2 cellular contexts compared by ENCODE assay signal in genomic region chr3:137770821-137771399, GRCh38.
TF ChIP-seq lines count a peak whose summit lies in the region.

No MANE protein-coding gene starts in this region.

TF ChIP-seq in GM23338, 12 proteins besides CTCF, POLR2A, EP300 and RAD21 (continued from another document):
- TF ChIP-seq, protein P1, sequence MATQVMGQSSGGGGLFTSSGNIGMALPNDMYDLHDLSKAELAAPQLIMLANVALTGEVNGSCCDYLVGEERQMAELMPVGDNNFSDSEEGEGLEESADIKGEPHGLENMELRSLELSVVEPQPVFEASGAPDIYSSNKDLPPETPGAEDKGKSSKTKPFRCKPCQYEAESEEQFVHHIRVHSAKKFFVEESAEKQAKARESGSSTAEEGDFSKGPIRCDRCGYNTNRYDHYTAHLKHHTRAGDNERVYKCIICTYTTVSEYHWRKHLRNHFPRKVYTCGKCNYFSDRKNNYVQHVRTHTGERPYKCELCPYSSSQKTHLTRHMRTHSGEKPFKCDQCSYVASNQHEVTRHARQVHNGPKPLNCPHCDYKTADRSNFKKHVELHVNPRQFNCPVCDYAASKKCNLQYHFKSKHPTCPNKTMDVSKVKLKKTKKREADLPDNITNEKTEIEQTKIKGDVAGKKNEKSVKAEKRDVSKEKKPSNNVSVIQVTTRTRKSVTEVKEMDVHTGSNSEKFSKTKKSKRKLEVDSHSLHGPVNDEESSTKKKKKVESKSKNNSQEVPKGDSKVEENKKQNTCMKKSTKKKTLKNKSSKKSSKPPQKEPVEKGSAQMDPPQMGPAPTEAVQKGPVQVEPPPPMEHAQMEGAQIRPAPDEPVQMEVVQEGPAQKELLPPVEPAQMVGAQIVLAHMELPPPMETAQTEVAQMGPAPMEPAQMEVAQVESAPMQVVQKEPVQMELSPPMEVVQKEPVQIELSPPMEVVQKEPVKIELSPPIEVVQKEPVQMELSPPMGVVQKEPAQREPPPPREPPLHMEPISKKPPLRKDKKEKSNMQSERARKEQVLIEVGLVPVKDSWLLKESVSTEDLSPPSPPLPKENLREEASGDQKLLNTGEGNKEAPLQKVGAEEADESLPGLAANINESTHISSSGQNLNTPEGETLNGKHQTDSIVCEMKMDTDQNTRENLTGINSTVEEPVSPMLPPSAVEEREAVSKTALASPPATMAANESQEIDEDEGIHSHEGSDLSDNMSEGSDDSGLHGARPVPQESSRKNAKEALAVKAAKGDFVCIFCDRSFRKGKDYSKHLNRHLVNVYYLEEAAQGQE (IDR thresholded peaks at IDR 0.05; ENCODE audit: unreplicated experiment): no peak
- TF ChIP-seq EZH2phosphoT487 (IDR thresholded peaks at IDR 0.05; ENCODE audit: unreplicated experiment) (no peak), NANOG (IDR thresholded peaks at IDR 0.05; ENCODE audit: borderline replicate concordance) (no peak), POLR2AphosphoS5 (IDR thresholded peaks at IDR 0.05; ENCODE audit: low read depth) (no peak), CREB1 (CRISPR knock-in tag; IDR thresholded peaks at IDR 0.05; ENCODE audit: low read depth) (no peak), ZNF114 (CRISPR knock-in tag; IDR thresholded peaks at IDR 0.05) (no peak), ZNF331 (CRISPR knock-in tag; IDR thresholded peaks at IDR 0.05; ENCODE audit: low read depth) (no peak), JUNB (IDR thresholded peaks at IDR 0.05; ENCODE audit: unreplicated experiment) (no peak), STAT1 (IDR thresholded peaks at IDR 0.05; ENCODE audit: unreplicated experiment) (no peak)
- TF ChIP-seq, protein P2, sequence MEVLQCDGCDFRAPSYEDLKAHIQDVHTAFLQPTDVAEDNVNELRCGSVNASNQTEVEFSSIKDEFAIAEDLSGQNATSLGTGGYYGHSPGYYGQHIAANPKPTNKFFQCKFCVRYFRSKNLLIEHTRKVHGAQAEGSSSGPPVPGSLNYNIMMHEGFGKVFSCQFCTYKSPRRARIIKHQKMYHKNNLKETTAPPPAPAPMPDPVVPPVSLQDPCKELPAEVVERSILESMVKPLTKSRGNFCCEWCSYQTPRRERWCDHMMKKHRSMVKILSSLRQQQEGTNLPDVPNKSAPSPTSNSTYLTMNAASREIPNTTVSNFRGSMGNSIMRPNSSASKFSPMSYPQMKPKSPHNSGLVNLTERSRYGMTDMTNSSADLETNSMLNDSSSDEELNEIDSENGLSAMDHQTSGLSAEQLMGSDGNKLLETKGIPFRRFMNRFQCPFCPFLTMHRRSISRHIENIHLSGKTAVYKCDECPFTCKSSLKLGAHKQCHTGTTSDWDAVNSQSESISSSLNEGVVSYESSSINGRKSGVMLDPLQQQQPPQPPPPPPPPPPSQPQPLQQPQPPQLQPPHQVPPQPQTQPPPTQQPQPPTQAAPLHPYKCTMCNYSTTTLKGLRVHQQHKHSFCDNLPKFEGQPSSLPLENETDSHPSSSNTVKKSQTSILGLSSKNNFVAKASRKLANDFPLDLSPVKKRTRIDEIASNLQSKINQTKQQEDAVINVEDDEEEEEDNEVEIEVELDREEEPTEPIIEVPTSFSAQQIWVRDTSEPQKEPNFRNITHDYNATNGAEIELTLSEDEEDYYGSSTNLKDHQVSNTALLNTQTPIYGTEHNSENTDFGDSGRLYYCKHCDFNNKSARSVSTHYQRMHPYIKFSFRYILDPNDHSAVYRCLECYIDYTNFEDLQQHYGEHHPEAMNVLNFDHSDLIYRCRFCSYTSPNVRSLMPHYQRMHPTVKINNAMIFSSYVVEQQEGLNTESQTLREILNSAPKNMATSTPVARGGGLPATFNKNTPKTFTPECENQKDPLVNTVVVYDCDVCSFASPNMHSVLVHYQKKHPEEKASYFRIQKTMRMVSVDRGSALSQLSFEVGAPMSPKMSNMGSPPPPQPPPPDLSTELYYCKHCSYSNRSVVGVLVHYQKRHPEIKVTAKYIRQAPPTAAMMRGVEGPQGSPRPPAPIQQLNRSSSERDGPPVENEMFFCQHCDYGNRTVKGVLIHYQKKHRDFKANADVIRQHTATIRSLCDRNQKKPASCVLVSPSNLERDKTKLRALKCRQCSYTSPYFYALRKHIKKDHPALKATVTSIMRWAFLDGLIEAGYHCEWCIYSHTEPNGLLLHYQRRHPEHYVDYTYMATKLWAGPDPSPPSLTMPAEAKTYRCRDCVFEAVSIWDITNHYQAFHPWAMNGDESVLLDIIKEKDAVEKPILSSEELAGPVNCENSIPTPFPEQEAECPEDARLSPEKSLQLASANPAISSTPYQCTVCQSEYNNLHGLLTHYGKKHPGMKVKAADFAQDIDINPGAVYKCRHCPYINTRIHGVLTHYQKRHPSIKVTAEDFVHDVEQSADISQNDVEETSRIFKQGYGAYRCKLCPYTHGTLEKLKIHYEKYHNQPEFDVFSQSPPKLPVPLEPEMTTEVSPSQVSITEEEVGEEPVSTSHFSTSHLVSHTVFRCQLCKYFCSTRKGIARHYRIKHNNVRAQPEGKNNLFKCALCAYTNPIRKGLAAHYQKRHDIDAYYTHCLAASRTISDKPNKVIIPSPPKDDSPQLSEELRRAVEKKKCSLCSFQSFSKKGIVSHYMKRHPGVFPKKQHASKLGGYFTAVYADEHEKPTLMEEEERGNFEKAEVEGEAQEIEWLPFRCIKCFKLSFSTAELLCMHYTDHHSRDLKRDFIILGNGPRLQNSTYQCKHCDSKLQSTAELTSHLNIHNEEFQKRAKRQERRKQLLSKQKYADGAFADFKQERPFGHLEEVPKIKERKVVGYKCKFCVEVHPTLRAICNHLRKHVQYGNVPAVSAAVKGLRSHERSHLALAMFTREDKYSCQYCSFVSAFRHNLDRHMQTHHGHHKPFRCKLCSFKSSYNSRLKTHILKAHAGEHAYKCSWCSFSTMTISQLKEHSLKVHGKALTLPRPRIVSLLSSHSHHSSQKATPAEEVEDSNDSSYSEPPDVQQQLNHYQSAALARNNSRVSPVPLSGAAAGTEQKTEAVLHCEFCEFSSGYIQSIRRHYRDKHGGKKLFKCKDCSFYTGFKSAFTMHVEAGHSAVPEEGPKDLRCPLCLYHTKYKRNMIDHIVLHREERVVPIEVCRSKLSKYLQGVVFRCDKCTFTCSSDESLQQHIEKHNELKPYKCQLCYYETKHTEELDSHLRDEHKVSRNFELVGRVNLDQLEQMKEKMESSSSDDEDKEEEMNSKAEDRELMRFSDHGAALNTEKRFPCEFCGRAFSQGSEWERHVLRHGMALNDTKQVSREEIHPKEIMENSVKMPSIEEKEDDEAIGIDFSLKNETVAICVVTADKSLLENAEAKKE (CRISPR knock-in tag; IDR thresholded peaks at IDR 0.05): no peak
- TF ChIP-seq, protein P3, sequence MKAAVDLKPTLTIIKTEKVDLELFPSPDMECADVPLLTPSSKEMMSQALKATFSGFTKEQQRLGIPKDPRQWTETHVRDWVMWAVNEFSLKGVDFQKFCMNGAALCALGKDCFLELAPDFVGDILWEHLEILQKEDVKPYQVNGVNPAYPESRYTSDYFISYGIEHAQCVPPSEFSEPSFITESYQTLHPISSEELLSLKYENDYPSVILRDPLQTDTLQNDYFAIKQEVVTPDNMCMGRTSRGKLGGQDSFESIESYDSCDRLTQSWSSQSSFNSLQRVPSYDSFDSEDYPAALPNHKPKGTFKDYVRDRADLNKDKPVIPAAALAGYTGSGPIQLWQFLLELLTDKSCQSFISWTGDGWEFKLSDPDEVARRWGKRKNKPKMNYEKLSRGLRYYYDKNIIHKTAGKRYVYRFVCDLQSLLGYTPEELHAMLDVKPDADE (IDR thresholded peaks at IDR 0.05): no peak

TF ChIP-seq in endothelial cell of umbilical vein, 7 proteins besides CTCF, POLR2A, EP300 and RAD21 (continued from another document):
- TF ChIP-seq JUN (IDR thresholded peaks at IDR 0.05; ENCODE audit: borderline replicate concordance, insufficient read depth, insufficient read length, low read depth) (no peak), GATA2 (IDR thresholded peaks at IDR 0.05; ENCODE audit: insufficient read depth, insufficient read length, low read depth, low read length) (no peak)
